ENCODE assay signal across 8 cellular contexts in the genomic region with DNA sequence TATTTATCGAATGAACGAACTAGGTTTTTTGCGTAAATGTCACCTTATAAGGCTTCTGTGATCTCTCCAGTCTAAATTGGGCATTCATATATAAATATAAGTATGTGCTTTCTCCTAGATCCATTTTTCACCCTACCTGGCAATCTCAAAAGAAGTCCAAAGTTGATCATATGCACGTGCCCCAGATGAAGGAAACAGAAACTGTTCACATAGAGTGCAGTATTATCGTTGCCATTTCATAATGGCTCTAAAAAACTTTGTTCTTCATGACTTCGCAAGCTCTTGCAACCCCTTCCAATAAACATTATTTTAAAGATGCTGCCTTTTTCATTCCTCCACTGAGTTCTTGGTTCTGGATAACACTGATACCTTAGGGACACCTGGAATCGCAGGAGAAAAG. TPM values are rescaled to one million over a fixed set of nuclear protein-coding genes. Genes with fewer than 3 reads are reported as not detected.
A peak's percentile ranks its signal among the peaks of the same experiment; 100 is the strongest.
DNase-seq lines count a peak whose midpoint lies in the region; ATAC-seq and TF ChIP-seq lines count a peak whose summit lies in the region.

No MANE protein-coding gene starts in this region.

- H3K36me3 ChIP-seq in DND-41 (ENCODE audit: insufficient read depth, low read length) (peaks cover 3% of the 10 kb centered on the region; the same call in 1 of the 2 replicates), SJCRH30 (0 out of 2 replicates have a peak, but pooled peaks cover 2% of the 10 kb centered on the region), fibroblast of lung (ENCODE audit: control insufficient read depth, insufficient read depth, low read length) (no peaks in the 10 kb centered on the region), parathyroid adenoma (ENCODE audit: control insufficient read depth, insufficient read depth, low read length) (no peaks in the 10 kb centered on the region)

- H3K4me3 ChIP-seq in DND-41 (ENCODE audit: low read depth in 1 of 2, low read length in 2 of 2) (peak overlapping the region; percentile 87 to 97), SJCRH30 (peak overlapping the region; percentile 85), fibroblast of lung (replicated peaks in 1 of 4; ENCODE audit: control extremely low read depth in 1 of 4, insufficient read depth in 1 of 4, low read depth in 3 of 4, low read length in 4 of 4) (peak overlapping the region; percentile 75 to 94 (median 86)), parathyroid adenoma (ENCODE audit: low read depth, low read length) (peak overlapping the region; percentile 90)

- peak overlapping the region; percentile 82 for H3K27ac ChIP-seq in DND-41 (ENCODE audit: low read length)
- H3K27ac ChIP-seq in SJCRH30 = peak overlapping the region; percentile 91
- peak overlapping the region; percentile 68 for H3K27ac ChIP-seq in fibroblast of lung (ENCODE audit: insufficient read depth, low read length)
- H3K27ac ChIP-seq in parathyroid adenoma = no peak overlapping the region

- peaks cover 44% of the 10 kb centered on the region for H3K4me1 ChIP-seq in DND-41 (ENCODE audit: insufficient read depth, low read length)
- peaks cover 8% of the 10 kb centered on the region for H3K4me1 ChIP-seq in SJCRH30
- peaks cover 1% of the 10 kb centered on the region for H3K4me1 ChIP-seq in fibroblast of lung (ENCODE audit: control insufficient read depth, extremely low read depth, insufficient read depth, low read length)
- peaks cover 5% of the 10 kb centered on the region for H3K4me1 ChIP-seq in parathyroid adenoma

- ATAC-seq in DND-41 (ENCODE audit: insufficient read depth, low read depth) (no peak), HG03159 (IDR thresholded peaks at IDR 0.05; ENCODE audit: unreplicated experiment) (no peak), HG02759 (IDR thresholded peaks at IDR 0.05; ENCODE audit: unreplicated experiment) (no peak)

- TF ChIP-seq CTCF in DND-41 (IDR thresholded peaks at IDR 0.05; ENCODE audit: borderline replicate concordance, extremely low read depth, low read length, poor library complexity, severe bottlenecking) (no peak), fibroblast of lung (conservative IDR thresholded peaks at IDR 0.05 in 1 of 2, IDR thresholded peaks at IDR 0.05 in 1 of 2; ENCODE audit: low read depth in 1 of 2, low read length in 2 of 2) (no peak), parathyroid adenoma (IDR thresholded peaks at IDR 0.05) (no peak)

- H3K4me2 ChIP-seq in DND-41 (ENCODE audit: insufficient read depth, low read length) = peak overlapping the region; percentile 94
- peak overlapping the region; percentile 76 for H3K4me2 ChIP-seq in fibroblast of lung (ENCODE audit: extremely low read depth, insufficient read depth, low read length)
- peak overlapping the region; percentile 97 for H3K4me2 ChIP-seq in parathyroid adenoma (ENCODE audit: low read length)

- no peaks in the 10 kb centered on the region for H3K27me3 ChIP-seq in DND-41 (ENCODE audit: insufficient read depth, low read length, poor library complexity)
- H3K27me3 ChIP-seq in SJCRH30 = no peaks in the 10 kb centered on the region
- no peaks in the 10 kb centered on the region for H3K27me3 ChIP-seq in fibroblast of lung (ENCODE audit: control insufficient read depth, insufficient read depth, low read length)
- no peaks in the 10 kb centered on the region for H3K27me3 ChIP-seq in parathyroid adenoma (ENCODE audit: control insufficient read depth, insufficient read depth, low read length)

- peaks cover 97% of the 10 kb centered on the region for H3K79me2 ChIP-seq in DND-41 (ENCODE audit: insufficient read depth, low read length)
- H3K79me2 ChIP-seq in fibroblast of lung (ENCODE audit: control insufficient read depth, insufficient read depth, low read length) = peaks cover 59% of the 10 kb centered on the region
- H3K79me2 ChIP-seq in parathyroid adenoma = peaks cover 6% of the 10 kb centered on the region

- DNase-seq in DND-41 = no peak
- DNase-seq in SJCRH30 = no peak
- DNase-seq in fibroblast of lung (ENCODE audit: low read depth in 2 of 2) = no peak
- DNase-seq in DMS79 (lab: John Stamatoyannopoulos, UW) = no peak
- no peak for DNase-seq in SHP77 (lab: John Stamatoyannopoulos, UW)

- peak overlapping the region; percentile 76 for H3K9ac ChIP-seq in DND-41 (ENCODE audit: low read depth, low read length)
- H3K9ac ChIP-seq in fibroblast of lung (ENCODE audit: insufficient read depth, low read length) = peak overlapping the region; percentile 41
- peak overlapping the region; percentile 61 for H3K9ac ChIP-seq in parathyroid adenoma

- H3K9me3 ChIP-seq in DND-41 (ENCODE audit: insufficient read depth, low read length, severe bottlenecking) (no peaks in the 10 kb centered on the region), SJCRH30 (replicated peaks) (no peaks in the 10 kb centered on the region), fibroblast of lung (ENCODE audit: control insufficient read depth, insufficient read depth, low read depth, low read length) (no peaks in the 10 kb centered on the region), parathyroid adenoma (ENCODE audit: control insufficient read depth, low read length) (no peaks in the 10 kb centered on the region)

- H2AFZ ChIP-seq in DND-41 (ENCODE audit: low read depth, low read length) (peak overlapping the region; percentile 80), fibroblast of lung (ENCODE audit: low read length) (peak overlapping the region; percentile 56), parathyroid adenoma (peak overlapping the region; percentile 86)

- peaks cover 7% of the 10 kb centered on the region; the same call in 1 of the 2 replicates for H4K20me1 ChIP-seq in DND-41 (ENCODE audit: insufficient read depth, low read length)
- H4K20me1 ChIP-seq in fibroblast of lung (ENCODE audit: control insufficient read depth, extremely low read depth, insufficient read depth, low read length) = no peaks in the 10 kb centered on the region

RNA-seq across cellular contexts. Expression of a gene that starts 0.7 kb away (rescaled TPM):
- total RNA-seq in SJCRH30 (2014; rRNA removed; shearing (Covaris generic)) = 20.9 and 27.0 TPM in 2 replicates
- 19.0 and 24.9 TPM in 2 replicates for total RNA-seq in fibroblast of lung
- 36.0 and 37.7 TPM in 2 replicates for polyA plus RNA-seq in fibroblast of lung
- polyA plus RNA-seq in fibroblast of lung (2012) = 20.3 and 22.6 TPM in 2 replicates
- polyA minus RNA-seq in fibroblast of lung (ENCODE audit: low replicate concordance) = 15.3 and 35.7 TPM in 2 replicates

RNA-seq across cellular contexts. Expression of a gene that starts 0.8 kb away (rescaled TPM):
- 23.3 and 27.2 TPM in 2 replicates for total RNA-seq in SJCRH30 (2014; rRNA removed; shearing (Covaris generic))
- 10.8 and 10.9 TPM in 2 replicates for total RNA-seq in fibroblast of lung
- polyA plus RNA-seq in fibroblast of lung = 8.5 and 12.4 TPM in 2 replicates
- polyA plus RNA-seq in fibroblast of lung (2012) = 3.5 and 4.9 TPM in 2 replicates
- polyA minus RNA-seq in fibroblast of lung (ENCODE audit: low replicate concordance) = 0.71 and 1.1 TPM in 2 replicates
